ENCODE assay signal across 9 cellular contexts in the genomic region with DNA sequence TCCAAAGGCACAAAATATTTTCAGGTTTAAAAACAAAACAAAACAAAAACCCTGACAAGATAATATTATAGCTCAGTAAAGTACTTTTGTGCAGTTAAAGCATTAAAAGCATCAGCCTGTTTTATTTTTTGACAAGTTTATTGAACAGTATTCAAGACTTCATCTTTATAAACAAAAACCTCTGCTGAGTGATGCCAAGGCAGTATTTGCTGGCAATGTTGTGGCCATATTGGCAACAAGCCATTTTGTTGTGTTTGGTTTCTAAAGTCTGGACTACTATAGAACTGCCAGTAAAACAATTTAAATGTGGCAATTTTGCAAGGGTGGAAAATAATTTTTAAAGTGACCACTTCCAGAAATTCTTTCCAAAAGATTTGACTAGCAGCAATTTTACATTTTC. TPM values are rescaled to one million over a fixed set of nuclear protein-coding genes. Genes with fewer than 3 reads are reported as not detected.
DNase-seq lines count a peak whose midpoint lies in the region.
"Had no signal": no experiment of that assay in that cellular context is flagged by ENCODE, and none has a peak within 500 bp of the region (broad histone marks: within the 10 kb centered on the region; RNA-seq: fewer than 3 reads in every experiment).

No MANE protein-coding gene starts in this region.

- H3K4me1 Mint-ChIP-seq in immature natural killer cell: peaks cover 56 to 82% of the 10 kb centered on the region in 2 donors
- H3K4me1 Mint-ChIP-seq: neural progenitor cell had no signal

- no peak overlapping the region for H3K27ac ChIP-seq in trophoblast cell (ENCODE audit: low read depth, low read length)
- H3K27ac ChIP-seq: neural progenitor cell had no signal

- H2AFZ ChIP-seq in trophoblast cell (ENCODE audit: insufficient read depth, low read length, poor library complexity): no peak overlapping the region
- H2AFZ ChIP-seq: neural progenitor cell had no signal

- H4K91ac ChIP-seq in trophoblast cell (ENCODE audit: low read depth, low read length): no peak overlapping the region

- no peak overlapping the region for H3K9ac ChIP-seq in trophoblast cell (ENCODE audit: low read length)
- H3K9ac ChIP-seq: neural progenitor cell had no signal

- no peak overlapping the region for H2AK5ac ChIP-seq in trophoblast cell (ENCODE audit: low read length)

- no peaks in the 10 kb centered on the region for H3K79me1 ChIP-seq in trophoblast cell (ENCODE audit: low read length)

- no peaks in the 10 kb centered on the region for H3K9me3 ChIP-seq in trophoblast cell (ENCODE audit: insufficient read depth, low read depth, low read length)

- peaks cover 1% of the 10 kb centered on the region for H3K79me2 ChIP-seq in trophoblast cell (ENCODE audit: control insufficient read depth, insufficient read depth, low read length, poor library complexity)

- DNase-seq in G401 (ENCODE audit: low spot score) (peak; percentile 61), RPMI8226 (peak; percentile 23), immature natural killer cell (no peak), trophoblast cell (no peak), NCI-H1417 (lab: John Stamatoyannopoulos, UW) (no peak)
- no peak for DNase-seq in activated CD4-positive, CD25-positive, alpha-beta regulatory T cell treated with anti-CD3 and anti-CD28 coated beads, Interleukin-2, amount 50 U/mL, for 72 hours
- DNase-seq: NCI-H748 treated with DMSO at 0.1 percent for 48 hours had no signal

- no peak overlapping the region for H3K23ac ChIP-seq in trophoblast cell (ENCODE audit: low read length)

- peaks cover 7 to 12% of the 10 kb centered on the region in 2 experiments for H3K36me3 ChIP-seq in trophoblast cell (ENCODE audit: control insufficient read depth in 1 of 2, insufficient read depth in 2 of 2, low read length in 2 of 2)

- H3K4me3 ChIP-seq in trophoblast cell (ENCODE audit: low read depth, low read length): no peak overlapping the region
- H3K4me3 ChIP-seq: GM12878, neural progenitor cell had no signal

- no peaks in the 10 kb centered on the region for H3K27me3 ChIP-seq in trophoblast cell (ENCODE audit: insufficient read depth, low read length)
- H3K27me3 ChIP-seq: neural progenitor cell had no signal

- H4K12ac ChIP-seq in trophoblast cell (ENCODE audit: low read depth, low read length): no peak overlapping the region

- no peak overlapping the region for H3K14ac ChIP-seq in trophoblast cell (ENCODE audit: low read length)

- no peaks in the 10 kb centered on the region for H3K9me3 Mint-ChIP-seq in immature natural killer cell

- in situ Hi-C loops in G401 (cut with HindIII; ENCODE audit: low sequenced_read_pairs): no loop called here

- no peak overlapping the region for H2BK120ac ChIP-seq in trophoblast cell (ENCODE audit: insufficient read depth, low read length, poor library complexity)

- H3K4me1 ChIP-seq in trophoblast cell (ENCODE audit: control insufficient read depth in 1 of 2, insufficient read depth in 2 of 2, low read length in 2 of 2): no peaks in the 10 kb centered on the region
- H3K4me1 ChIP-seq: neural progenitor cell had no signal

- no peak overlapping the region for H4K8ac ChIP-seq in trophoblast cell (ENCODE audit: low read depth, low read length)

- no peaks in the 10 kb centered on the region for H3K27me3 Mint-ChIP-seq in immature natural killer cell (ENCODE audit: low read depth in 3 of 3)

- H3K4me3 Mint-ChIP-seq in immature natural killer cell: no peak overlapping the region
- H3K4me3 Mint-ChIP-seq: neural progenitor cell had no signal

- H3K18ac ChIP-seq in trophoblast cell (ENCODE audit: low read length): no peak overlapping the region

- H2BK5ac ChIP-seq in trophoblast cell (ENCODE audit: low read depth, low read length, poor library complexity): no peak overlapping the region

- H3K4ac ChIP-seq in trophoblast cell (ENCODE audit: low read depth, low read length): no peak overlapping the region

- H3K4me2 ChIP-seq in trophoblast cell (ENCODE audit: low read length): no peak overlapping the region
- H3K4me2 ChIP-seq: neural progenitor cell had no signal

- no peak overlapping the region for H2BK12ac ChIP-seq in trophoblast cell (ENCODE audit: low read length)

- peak overlapping the region in 5 of 6 donors; percentile 15 to 76 (median 42) for H3K27ac Mint-ChIP-seq in immature natural killer cell
- H3K27ac Mint-ChIP-seq: neural progenitor cell had no signal

- H3K36me3 Mint-ChIP-seq in immature natural killer cell: no peaks in the 10 kb centered on the region

RNA-seq across cellular contexts. Expression of a gene that starts 15.9 kb away (rescaled TPM):
- total RNA-seq in G401 (2014; rRNA removed; shearing (Covaris generic)): 49.2 and 87.2 TPM in 2 replicates
- 100 to 1,000 TPM; 445 to 490 (median 454) TPM for polyA plus RNA-seq in immature natural killer cell
- polyA plus RNA-seq in trophoblast cell (2013): 121 and 122 TPM in 2 replicates

RNA-seq across cellular contexts. Expression of a gene that starts 15.9 kb away (rescaled TPM):
- total RNA-seq in G401 (2014; rRNA removed; shearing (Covaris generic)): 72.7 and 80.0 TPM in 2 replicates
- polyA plus RNA-seq in immature natural killer cell: 10 to 100 TPM; 14.7 to 32.9 (median 18.7) TPM
- polyA plus RNA-seq in trophoblast cell (2013): 99.5 and 101 TPM in 2 replicates

RNA-seq across cellular contexts. Expression of a gene that starts 33.2 kb away (rescaled TPM):
- total RNA-seq in G401 (2014; rRNA removed; shearing (Covaris generic)): 8.0 and 12.7 TPM in 2 replicates
- polyA plus RNA-seq in immature natural killer cell: under 1 TPM in 2 of 3 donors, not detected in 1; 0.56 to 0.89 TPM
- 2.7 and 3.1 TPM in 2 replicates for polyA plus RNA-seq in trophoblast cell (2013)

RNA-seq across cellular contexts. Expression of a gene that starts 50.3 kb away (rescaled TPM):
- total RNA-seq in G401 (2014; rRNA removed; shearing (Covaris generic)): 77.7 and 89.4 TPM in 2 replicates
- polyA plus RNA-seq in immature natural killer cell: 10 to 100 TPM in 2 of 3 donors, 1 to 10 TPM in 1; 8.1 to 21.3 (median 20.0) TPM
- 11.7 and 11.8 TPM in 2 replicates for polyA plus RNA-seq in trophoblast cell (2013)

RNA-seq across cellular contexts. Expression of a gene that starts 50.4 kb away (rescaled TPM):
- 152 and 320 TPM in 2 replicates for total RNA-seq in G401 (2014; rRNA removed; shearing (Covaris generic))
- 100 to 1,000 TPM; 298 to 612 (median 340) TPM for polyA plus RNA-seq in immature natural killer cell
- polyA plus RNA-seq in trophoblast cell (2013): 506 and 511 TPM in 2 replicates

Comparison
In these comparisons a context has a peak if more than half of its experiments do, and no peak if none do; other contexts are left out.
1. DNase-seq: peak in G401 (single experiment) and RPMI8226 (single experiment); none in immature natural killer cell (0 of 3), trophoblast cell (0 of 2), activated CD4-positive, CD25-positive, alpha-beta regulatory T cell treated with anti-CD3 and anti-CD28 coated beads, Interleukin-2, amount 50 U/mL, for 72 hours (single experiment) and NCI-H1417 (0 of 3).